ENCODE assay signal across 14 cellular contexts in genomic region chr17:79325707-79326106, GRCh38.
A peak's percentile ranks its signal among the peaks of the same experiment; 100 is the strongest.
DNase-seq lines count a peak whose midpoint lies in the region; ATAC-seq and TF ChIP-seq lines count a peak whose summit lies in the region.
"Had no signal": no experiment of that assay in that cellular context is flagged by ENCODE, and none has a peak within 500 bp of the region (broad histone marks: within the 10 kb centered on the region; RNA-seq: fewer than 3 reads in every experiment).

No MANE protein-coding gene starts in this region.

- no peak overlapping the region for H3K4me3 ChIP-seq in cardiac muscle cell
- no peak overlapping the region for H3K4me3 ChIP-seq in RWPE2 (ENCODE audit: severe bottlenecking)
- no peak overlapping the region for H3K4me3 ChIP-seq in hepatocyte
- H3K4me3 ChIP-seq in testis: no peak overlapping the region
- H3K4me3 ChIP-seq: coronary artery, HAP-1 had no signal

- peaks cover 41% of the 10 kb centered on the region for H3K27me3 ChIP-seq in cardiac muscle cell
- peaks cover 79% of the 10 kb centered on the region for H3K27me3 ChIP-seq in RWPE2 (ENCODE audit: insufficient read depth, poor library complexity, severe bottlenecking)
- peaks cover 9% of the 10 kb centered on the region for H3K27me3 ChIP-seq in hepatocyte
- H3K27me3 ChIP-seq in testis: no peaks in the 10 kb centered on the region

- H3K27ac ChIP-seq in cardiac muscle cell (no peak overlapping the region), RWPE2 (ENCODE audit: poor library complexity, severe bottlenecking) (no peak overlapping the region), hepatocyte (no peak overlapping the region), testis (no peak overlapping the region)
- H3K27ac ChIP-seq: coronary artery had no signal

- TF ChIP-seq CTCF in cardiac muscle cell (IDR thresholded peaks at IDR 0.05; ENCODE audit: low read depth, low read length) (no peak), RWPE2 (IDR thresholded peaks at IDR 0.05; ENCODE audit: poor library complexity, severe bottlenecking) (no peak), hepatocyte (IDR thresholded peaks at IDR 0.05; ENCODE audit: poor library complexity) (no peak), testis (IDR thresholded peaks at IDR 0.05) (no peak)

- no peaks in the 10 kb centered on the region for H3K79me2 ChIP-seq in hepatocyte

- H3K9me3 ChIP-seq in cardiac muscle cell (ENCODE audit: low read depth): no peaks in the 10 kb centered on the region
- H3K9me3 ChIP-seq in RWPE2 (ENCODE audit: severe bottlenecking): no peaks in the 10 kb centered on the region
- no peaks in the 10 kb centered on the region for H3K9me3 ChIP-seq in hepatocyte (ENCODE audit: low read depth)
- H3K9me3 ChIP-seq in testis: no peaks in the 10 kb centered on the region
- H3K9me3 ChIP-seq: HAP-1 had no signal

- TF ChIP-seq POLR2A in testis (IDR thresholded peaks at IDR 0.05): no peak

- H2AFZ ChIP-seq in hepatocyte: no peak overlapping the region

- H3K36me3 ChIP-seq in cardiac muscle cell (no peaks in the 10 kb centered on the region), RWPE2 (ENCODE audit: low read depth) (no peaks in the 10 kb centered on the region), hepatocyte (replicated peaks; ENCODE audit: insufficient read depth, low read depth) (no peaks in the 10 kb centered on the region), testis (ENCODE audit: low read depth, missing control alignments) (no peaks in the 10 kb centered on the region)
- H3K36me3 ChIP-seq: HAP-1 had no signal

- ATAC-seq in left ventricle myocardium superior (no peak), RWPE2 (ENCODE audit: low read depth) (no peak), GM18907 (IDR thresholded peaks at IDR 0.05; ENCODE audit: unreplicated experiment) (no peak), HG03442 (IDR thresholded peaks at IDR 0.05; ENCODE audit: unreplicated experiment) (no peak), GM19035 (IDR thresholded peaks at IDR 0.05; ENCODE audit: unreplicated experiment) (no peak)
- ATAC-seq: stimulated activated naive B cell treated with anti-CD40 and anti-IgM and Interleukin-4, amounts not matched to agents 10 μg/mL and 1 μg/mL and 100 μg/mL, for 72 hours had no signal

- H3K4me2 ChIP-seq in hepatocyte: no peak overlapping the region

- no peaks in the 10 kb centered on the region for H3K9me2 ChIP-seq in hepatocyte (replicated peaks; ENCODE audit: insufficient read depth)

- H3K4me1 ChIP-seq in cardiac muscle cell (ENCODE audit: low read depth): no peaks in the 10 kb centered on the region
- no peaks in the 10 kb centered on the region for H3K4me1 ChIP-seq in RWPE2 (ENCODE audit: insufficient read depth, poor library complexity, severe bottlenecking)
- no peaks in the 10 kb centered on the region for H3K4me1 ChIP-seq in hepatocyte (ENCODE audit: insufficient read depth)
- H3K4me1 ChIP-seq in testis: no peaks in the 10 kb centered on the region
- H3K4me1 ChIP-seq: HAP-1 had no signal

- WGBS in hepatocyte (ENCODE audit: low lambda C conversion rate, missing lambda C conversion rate): 34% methylated on average over 15 of the region's 15 CpGs
- 7 to 13% methylated on average over 15 of the region's 15 CpGs for WGBS in testis, 2 donors

- no peaks in the 10 kb centered on the region for H4K20me1 ChIP-seq in hepatocyte (ENCODE audit: insufficient read depth, poor library complexity, severe bottlenecking)

- intact Hi-C loops in left ventricle myocardium superior (cut with micrococcal nuclease) (no loop called here), testis (cut with DNase I; ENCODE audit: low total_unique reads) (no loop called here)

- DNase-seq in cardiac muscle cell (ENCODE audit: low read depth in 1 of 2, low spot score in 1 of 2) (peak; percentile 25 to 81), left ventricle myocardium superior (no peak), RWPE2 (ENCODE audit: low spot score) (peak; percentile 43), hepatocyte (ENCODE audit: low spot score) (peak; percentile 48), testis (peak; percentile 38)
- DNase-seq: activated T-cell treated with anti-CD3 and anti-CD28 coated beads for 4 hours; NCI-H524 treated with DMSO at 0.1 percent for 48 hours; SHP77; stimulated activated naive B cell treated with anti-CD40 and anti-IgM and Interleukin-4, amounts not matched to agents 10 μg/mL and 1 μg/mL and 100 μg/mL, for 72 hours had no signal
